ENCODE assay signal across 3 cellular contexts in the genomic region with DNA sequence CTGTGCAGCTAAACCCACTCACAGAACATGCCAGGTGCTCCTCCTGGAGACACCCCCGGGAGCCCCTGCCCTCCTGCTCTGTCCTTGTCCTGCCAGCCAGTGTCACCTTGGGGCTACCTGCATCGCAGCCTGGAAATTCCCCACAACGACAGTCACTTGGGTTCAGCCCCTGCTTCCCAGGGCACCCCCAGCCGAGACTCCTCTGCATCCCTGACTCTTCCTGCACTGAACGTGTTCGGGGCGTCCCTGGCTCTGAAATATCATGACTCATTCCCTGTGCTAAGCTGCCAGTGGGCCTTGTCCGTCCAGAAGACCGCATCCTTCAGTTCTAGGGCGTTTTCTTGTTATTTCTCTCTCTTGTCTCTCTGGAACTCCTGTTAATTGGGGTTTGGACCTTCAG.
TF ChIP-seq lines count a peak whose summit lies in the region.

No MANE protein-coding gene starts in this region.

TF ChIP-seq in HepG2, 621 proteins besides CTCF, POLR2A, EP300 and RAD21:
- no peak for TF ChIP-seq REPIN1 (CRISPR knock-in tag; IDR thresholded peaks at IDR 0.05; ENCODE audit: borderline replicate concordance, low read depth)
- TF ChIP-seq FOSL2 (CRISPR knock-in tag; IDR thresholded peaks at IDR 0.05) = 0 out of 2 replicates have a peak, but pooled peaks have one; percentile 25

TF ChIP-seq in K562, 482 proteins besides CTCF, POLR2A, EP300 and RAD21:
- TF ChIP-seq JUND (IDR thresholded peaks at IDR 0.05; ENCODE audit: borderline replicate concordance, low read depth, low read length) = 0 out of 2 replicates have a peak, but pooled peaks have one; percentile 22
- no peak for TF ChIP-seq JUND (tag; IDR thresholded peaks at IDR 0.05; ENCODE audit: borderline replicate concordance, low read depth, low read length)
- TF ChIP-seq ZBTB1 (CRISPR knock-in tag; IDR thresholded peaks at IDR 0.05; ENCODE audit: borderline replicate concordance, low read depth) = no peak
- 0 out of 2 replicates have a peak, but pooled peaks have one; percentile 38 for TF ChIP-seq C11orf30 (IDR thresholded peaks at IDR 0.05; ENCODE audit: low read depth)
- TF ChIP-seq, protein P1, sequence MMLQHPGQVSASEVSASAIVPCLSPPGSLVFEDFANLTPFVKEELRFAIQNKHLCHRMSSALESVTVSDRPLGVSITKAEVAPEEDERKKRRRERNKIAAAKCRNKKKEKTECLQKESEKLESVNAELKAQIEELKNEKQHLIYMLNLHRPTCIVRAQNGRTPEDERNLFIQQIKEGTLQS (IDR thresholded peaks at IDR 0.05) = peak; percentile 30; the same call in 1 of the 2 replicates
- TF ChIP-seq, protein P1 (CRISPR knock-in tag; conservative IDR thresholded peaks at IDR 0.05) = no peak
- TF ChIP-seq SNIP1 (IDR thresholded peaks at IDR 0.05; ENCODE audit: low read depth) = no peak
- TF ChIP-seq ZNF282 (CRISPR knock-in tag; IDR thresholded peaks at IDR 0.05) = no peak
- TF ChIP-seq ZNF41 (CRISPR knock-in tag; conservative IDR thresholded peaks at IDR 0.05) = no peak
- no peak for TF ChIP-seq ZNF175 (CRISPR knock-in tag; IDR thresholded peaks at IDR 0.05; ENCODE audit: low read depth)
- TF ChIP-seq NFE2 (IDR thresholded peaks at IDR 0.05; ENCODE audit: low read depth) = peak; percentile 30; the same call in 1 of the 2 replicates

TF ChIP-seq in WTC11, 78 proteins besides CTCF, POLR2A, EP300 and RAD21:
- TF ChIP-seq CREB1 (CRISPR knock-in tag; IDR thresholded peaks at IDR 0.05) (no peak), NFE2L1 (CRISPR knock-in tag; IDR thresholded peaks at IDR 0.05) (no peak), ZNF416 (CRISPR knock-in tag; IDR thresholded peaks at IDR 0.05) (no peak), ZNF232 (CRISPR knock-in tag; IDR thresholded peaks at IDR 0.05) (no peak), SMAD4 (CRISPR knock-in tag; IDR thresholded peaks at IDR 0.05) (no peak), EMX1 (CRISPR knock-in tag; IDR thresholded peaks at IDR 0.05) (no peak), ZBTB21 (CRISPR knock-in tag; IDR thresholded peaks at IDR 0.05; ENCODE audit: borderline replicate concordance) (no peak)
- TF ChIP-seq, protein P2, sequence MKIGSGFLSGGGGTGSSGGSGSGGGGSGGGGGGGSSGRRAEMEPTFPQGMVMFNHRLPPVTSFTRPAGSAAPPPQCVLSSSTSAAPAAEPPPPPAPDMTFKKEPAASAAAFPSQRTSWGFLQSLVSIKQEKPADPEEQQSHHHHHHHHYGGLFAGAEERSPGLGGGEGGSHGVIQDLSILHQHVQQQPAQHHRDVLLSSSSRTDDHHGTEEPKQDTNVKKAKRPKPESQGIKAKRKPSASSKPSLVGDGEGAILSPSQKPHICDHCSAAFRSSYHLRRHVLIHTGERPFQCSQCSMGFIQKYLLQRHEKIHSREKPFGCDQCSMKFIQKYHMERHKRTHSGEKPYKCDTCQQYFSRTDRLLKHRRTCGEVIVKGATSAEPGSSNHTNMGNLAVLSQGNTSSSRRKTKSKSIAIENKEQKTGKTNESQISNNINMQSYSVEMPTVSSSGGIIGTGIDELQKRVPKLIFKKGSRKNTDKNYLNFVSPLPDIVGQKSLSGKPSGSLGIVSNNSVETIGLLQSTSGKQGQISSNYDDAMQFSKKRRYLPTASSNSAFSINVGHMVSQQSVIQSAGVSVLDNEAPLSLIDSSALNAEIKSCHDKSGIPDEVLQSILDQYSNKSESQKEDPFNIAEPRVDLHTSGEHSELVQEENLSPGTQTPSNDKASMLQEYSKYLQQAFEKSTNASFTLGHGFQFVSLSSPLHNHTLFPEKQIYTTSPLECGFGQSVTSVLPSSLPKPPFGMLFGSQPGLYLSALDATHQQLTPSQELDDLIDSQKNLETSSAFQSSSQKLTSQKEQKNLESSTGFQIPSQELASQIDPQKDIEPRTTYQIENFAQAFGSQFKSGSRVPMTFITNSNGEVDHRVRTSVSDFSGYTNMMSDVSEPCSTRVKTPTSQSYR (CRISPR knock-in tag; IDR thresholded peaks at IDR 0.05) = no peak
- TF ChIP-seq, protein P3, sequence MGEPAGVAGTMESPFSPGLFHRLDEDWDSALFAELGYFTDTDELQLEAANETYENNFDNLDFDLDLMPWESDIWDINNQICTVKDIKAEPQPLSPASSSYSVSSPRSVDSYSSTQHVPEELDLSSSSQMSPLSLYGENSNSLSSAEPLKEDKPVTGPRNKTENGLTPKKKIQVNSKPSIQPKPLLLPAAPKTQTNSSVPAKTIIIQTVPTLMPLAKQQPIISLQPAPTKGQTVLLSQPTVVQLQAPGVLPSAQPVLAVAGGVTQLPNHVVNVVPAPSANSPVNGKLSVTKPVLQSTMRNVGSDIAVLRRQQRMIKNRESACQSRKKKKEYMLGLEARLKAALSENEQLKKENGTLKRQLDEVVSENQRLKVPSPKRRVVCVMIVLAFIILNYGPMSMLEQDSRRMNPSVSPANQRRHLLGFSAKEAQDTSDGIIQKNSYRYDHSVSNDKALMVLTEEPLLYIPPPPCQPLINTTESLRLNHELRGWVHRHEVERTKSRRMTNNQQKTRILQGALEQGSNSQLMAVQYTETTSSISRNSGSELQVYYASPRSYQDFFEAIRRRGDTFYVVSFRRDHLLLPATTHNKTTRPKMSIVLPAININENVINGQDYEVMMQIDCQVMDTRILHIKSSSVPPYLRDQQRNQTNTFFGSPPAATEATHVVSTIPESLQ (CRISPR knock-in tag; IDR thresholded peaks at IDR 0.05) = no peak
- TF ChIP-seq, protein P4, sequence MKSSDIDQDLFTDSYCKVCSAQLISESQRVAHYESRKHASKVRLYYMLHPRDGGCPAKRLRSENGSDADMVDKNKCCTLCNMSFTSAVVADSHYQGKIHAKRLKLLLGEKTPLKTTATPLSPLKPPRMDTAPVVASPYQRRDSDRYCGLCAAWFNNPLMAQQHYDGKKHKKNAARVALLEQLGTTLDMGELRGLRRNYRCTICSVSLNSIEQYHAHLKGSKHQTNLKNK (CRISPR knock-in tag; IDR thresholded peaks at IDR 0.05) = no peak
- TF ChIP-seq, protein P5, sequence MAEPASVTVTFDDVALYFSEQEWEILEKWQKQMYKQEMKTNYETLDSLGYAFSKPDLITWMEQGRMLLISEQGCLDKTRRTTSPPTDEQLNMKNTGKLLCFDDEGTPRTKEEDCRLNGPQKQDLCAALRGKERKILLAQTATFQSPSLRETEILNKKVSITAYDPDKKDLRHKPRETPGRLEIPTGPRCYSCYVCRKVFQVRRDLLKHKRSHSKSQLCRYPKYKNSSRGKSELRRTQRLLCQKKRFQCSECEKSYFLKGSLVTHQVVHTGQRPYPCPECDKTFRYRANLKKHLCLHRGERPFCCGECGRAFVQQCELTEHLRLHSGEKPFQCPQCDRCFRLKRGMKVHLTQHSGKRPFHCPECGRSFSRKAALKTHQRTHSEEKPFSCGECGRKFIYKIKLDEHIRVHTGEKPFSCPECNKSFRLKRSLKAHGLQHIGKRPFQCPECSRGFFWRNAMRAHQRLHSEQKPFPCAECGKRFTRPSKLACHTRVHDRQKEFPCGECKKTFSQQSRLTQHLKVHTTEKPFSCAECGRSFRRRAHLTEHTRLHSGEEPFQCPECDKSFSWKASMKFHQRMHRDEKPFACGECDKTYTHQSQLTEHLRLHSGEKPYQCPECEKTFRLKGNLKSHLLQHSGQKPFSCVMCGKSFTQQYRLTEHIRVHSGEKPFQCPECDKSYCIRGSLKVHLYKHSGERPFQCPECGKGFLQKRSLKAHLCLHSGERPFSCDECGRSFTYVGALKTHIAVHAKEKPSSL (CRISPR knock-in tag; conservative IDR thresholded peaks at IDR 0.05) = no peak
